Comparison of ENCODE assay signal across 1 cellular context in genomic region chr10:75127481-75127880, GRCh38.
TF ChIP-seq lines count a peak whose summit lies in the region.

No MANE protein-coding gene starts in this region.

TF ChIP-seq in IMR-90, 13 proteins besides CTCF, POLR2A, EP300 and RAD21:
- TF ChIP-seq NFE2L2 (IDR thresholded peaks at IDR 0.05; ENCODE audit: low read depth, low read length) (no peak), ELK1 (IDR thresholded peaks at IDR 0.05; ENCODE audit: borderline replicate concordance, low read depth, low read length) (no peak), BHLHE40 (IDR thresholded peaks at IDR 0.05; ENCODE audit: low read depth, low read length) (no peak), CHD1 (IDR thresholded peaks at IDR 0.05; ENCODE audit: low read depth, low read length) (no peak), MXI1 (IDR thresholded peaks at IDR 0.05; ENCODE audit: borderline replicate concordance, low read depth, low read length) (no peak), SMC3 (IDR thresholded peaks at IDR 0.05; ENCODE audit: low read depth, low read length) (no peak), CEBPB (IDR thresholded peaks at IDR 0.05; ENCODE audit: low read depth, low read length) (no peak), RFX5 (IDR thresholded peaks at IDR 0.05; ENCODE audit: low read depth, low read length) (no peak), RCOR1 (IDR thresholded peaks at IDR 0.05; ENCODE audit: insufficient replicate concordance, low read length) (no peak), MAZ (IDR thresholded peaks at IDR 0.05; ENCODE audit: borderline replicate concordance, low read depth, low read length) (no peak), USF2 (IDR thresholded peaks at IDR 0.05; ENCODE audit: low read depth, low read length) (no peak)
